10 cellular contexts compared by ENCODE assay signal in the genomic region with DNA sequence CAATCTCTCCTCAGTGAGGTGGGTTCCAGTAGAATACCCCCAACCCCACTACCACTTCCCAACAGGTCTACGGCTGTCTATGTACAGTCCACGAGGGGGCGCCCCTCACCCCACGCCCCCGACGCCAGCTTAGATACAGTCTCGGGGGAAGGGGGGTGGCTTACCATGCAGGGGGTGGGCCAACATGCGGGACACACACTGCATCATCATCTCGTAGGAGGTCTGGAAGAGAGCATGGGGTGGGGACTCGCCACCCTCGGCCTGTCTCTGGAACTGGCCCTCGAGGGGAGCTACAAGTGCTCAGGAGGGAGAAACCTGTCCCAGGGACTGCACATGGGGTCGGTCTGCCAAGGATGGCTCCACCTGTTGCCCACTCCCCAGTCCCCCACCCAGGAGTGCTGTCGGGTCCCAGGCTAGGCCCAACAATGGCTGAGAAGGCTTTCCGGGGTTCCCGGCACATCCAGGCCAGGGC. TPM values are rescaled to one million over a fixed set of nuclear protein-coding genes. Genes with fewer than 3 reads are reported as not detected.
DNase-seq lines count a peak whose midpoint lies in the region; ATAC-seq, FAIRE-seq and TF ChIP-seq lines count a peak whose summit lies in the region.
"Had no signal": no experiment of that assay in that cellular context is flagged by ENCODE, and none has a peak within 500 bp of the region (broad histone marks: within the 10 kb centered on the region; RNA-seq: fewer than 3 reads in every experiment).

No MANE protein-coding gene starts in this region.

- H3K4me3 ChIP-seq in SU-DHL-6 (ENCODE audit: insufficient read depth, low read length, poor library complexity, severe bottlenecking) (no peak overlapping the region), thoracic aorta (no peak overlapping the region)

- H3K9me3 ChIP-seq in SU-DHL-6 (ENCODE audit: insufficient read depth, low read length), result no peaks in the 10 kb centered on the region
- no peaks in the 10 kb centered on the region for H3K9me3 ChIP-seq in thoracic aorta

- TF ChIP-seq CTCF in SU-DHL-6 (IDR thresholded peaks at IDR 0.05; ENCODE audit: insufficient read depth, low read length, poor library complexity, severe bottlenecking) (peak; percentile 99), glutamatergic neuron (IDR thresholded peaks at IDR 0.05; ENCODE audit: partially characterized antibody, unreplicated experiment) (peak; percentile 41), thoracic aorta (IDR thresholded peaks at IDR 0.05) (peak; percentile 21), Calu3 (IDR thresholded peaks at IDR 0.05; ENCODE audit: unreplicated experiment) (no peak)

- H3K9ac ChIP-seq in SU-DHL-6 (ENCODE audit: low read length), result no peak overlapping the region

- DNase-seq in activated CD4-positive, alpha-beta memory T cell treated with anti-CD3 and anti-CD28 coated beads for 36 hours, result peak; percentile 24
- DNase-seq in activated CD4-positive, alpha-beta memory T cell treated with anti-CD3 and anti-CD28 coated beads, Interleukin-2, amount 10 ng/mL, durations not matched to agents 7 days and 5 days, result no peak
- DNase-seq in glutamatergic neuron (no peak), thoracic aorta (ENCODE audit: low spot score) (no peak), Calu3 (no peak), NCI-H345 treated with DMSO at 0.1 percent for 48 hours (lab: John Stamatoyannopoulos, UW; ENCODE audit: unreplicated experiment) (no peak), frontal cortex (ENCODE audit: low spot score in 2 of 2) (no peak)
- DNase-seq: CD4-positive, CD25-positive, alpha-beta regulatory T cell had no signal

- H3F3A ChIP-seq in SU-DHL-6 (ENCODE audit: insufficient read depth), result no peaks in the 10 kb centered on the region

- no peak overlapping the region for H3K27ac Mint-ChIP-seq in activated CD4-positive, alpha-beta memory T cell treated with anti-CD3 and anti-CD28 coated beads for 36 hours
- H3K27ac Mint-ChIP-seq in activated CD4-positive, alpha-beta memory T cell treated with anti-CD3 and anti-CD28 coated beads, Interleukin-2, amount 10 ng/mL, durations not matched to agents 7 days and 5 days, result no peak overlapping the region
- H3K27ac Mint-ChIP-seq in glutamatergic neuron (ENCODE audit: unreplicated experiment) (no peak overlapping the region), Calu3 (ENCODE audit: unreplicated experiment) (no peak overlapping the region)

- peaks cover 24% of the 10 kb centered on the region for H3K4me1 Mint-ChIP-seq in activated CD4-positive, alpha-beta memory T cell treated with anti-CD3 and anti-CD28 coated beads for 36 hours (ENCODE audit: low read depth)
- H3K4me1 Mint-ChIP-seq in activated CD4-positive, alpha-beta memory T cell treated with anti-CD3 and anti-CD28 coated beads, Interleukin-2, amount 10 ng/mL, durations not matched to agents 7 days and 5 days, result peaks cover 27% of the 10 kb centered on the region
- H3K4me1 Mint-ChIP-seq in glutamatergic neuron (ENCODE audit: low read depth, unreplicated experiment) (peaks cover 31% of the 10 kb centered on the region), Calu3 (ENCODE audit: low read depth, unreplicated experiment) (peaks cover 28% of the 10 kb centered on the region)

- H2AFZ ChIP-seq in SU-DHL-6 (ENCODE audit: low read depth, low read length, severe bottlenecking), result no peak overlapping the region

- no peaks in the 10 kb centered on the region for H3K9me2 ChIP-seq in SU-DHL-6 (replicated peaks; ENCODE audit: insufficient read depth, low read length)

- intact Hi-C loops in activated CD4-positive, alpha-beta memory T cell treated with anti-CD3 and anti-CD28 coated beads for 36 hours (cut with micrococcal nuclease), result no loop called here
- intact Hi-C loops in Calu3 (cut with micrococcal nuclease; ENCODE audit: unreplicated experiment), result no loop called here

- FAIRE-seq in frontal cortex (lab: Jason Lieb, UNC), result no peak
- FAIRE-seq: islet of Langerhans had no signal

- no peaks in the 10 kb centered on the region for H3K27me3 ChIP-seq in SU-DHL-6 (ENCODE audit: low read length)
- no peaks in the 10 kb centered on the region for H3K27me3 ChIP-seq in thoracic aorta (replicated peaks; ENCODE audit: insufficient read depth)

- peaks cover 45% of the 10 kb centered on the region for H3K36me3 Mint-ChIP-seq in activated CD4-positive, alpha-beta memory T cell treated with anti-CD3 and anti-CD28 coated beads for 36 hours
- H3K36me3 Mint-ChIP-seq in activated CD4-positive, alpha-beta memory T cell treated with anti-CD3 and anti-CD28 coated beads, Interleukin-2, amount 10 ng/mL, durations not matched to agents 7 days and 5 days (ENCODE audit: low read depth), result peaks cover 84% of the 10 kb centered on the region
- H3K36me3 Mint-ChIP-seq in glutamatergic neuron (ENCODE audit: unreplicated experiment) (no peaks in the 10 kb centered on the region), Calu3 (ENCODE audit: insufficient read depth, unreplicated experiment) (peaks cover 25% of the 10 kb centered on the region)

- POLR2A ChIA-PET in activated CD4-positive, alpha-beta memory T cell treated with anti-CD3 and anti-CD28 coated beads for 36 hours (lab: Charles Lee), result interaction anchor here (0.8 kb wide), 1 partner anchor 9 kb away, joined by 5 read pairs; a partner anchor contains a TSS
- POLR2A ChIA-PET in activated CD4-positive, alpha-beta memory T cell treated with anti-CD3 and anti-CD28 coated beads, Interleukin-2, amount 10 ng/mL, durations not matched to agents 7 days and 5 days (lab: Charles Lee), result interaction anchor here (5.0 kb wide), 1 partner anchor 9 kb away, joined by 17 read pairs; a partner anchor contains a TSS

- H3K36me3 ChIP-seq in SU-DHL-6 (ENCODE audit: low read length) (peaks cover 29% of the 10 kb centered on the region; the same call in 1 of the 2 replicates), thoracic aorta (peaks cover 63% of the 10 kb centered on the region)

- H3K79me2 ChIP-seq in SU-DHL-6 (ENCODE audit: insufficient read depth, low read length), result peaks cover 47% of the 10 kb centered on the region

- CTCF ChIA-PET in activated CD4-positive, alpha-beta memory T cell treated with anti-CD3 and anti-CD28 coated beads for 36 hours (lab: Charles Lee), result interaction anchor here (0.6 to 1.7 kb wide), 8 partner anchors 8 to 257 kb away, joined by 3 to 9 read pairs (median 4); a partner anchor contains a TSS
- CTCF ChIA-PET in activated CD4-positive, alpha-beta memory T cell treated with anti-CD3 and anti-CD28 coated beads, Interleukin-2, amount 10 ng/mL, durations not matched to agents 7 days and 5 days (lab: Charles Lee), result interaction anchor here (0.9 to 1.5 kb wide), 4 partner anchors 10 to 103 kb away, joined by 3 to 7 read pairs (median 4); a partner anchor contains a TSS
- CTCF ChIA-PET in Calu3 (lab: Charles Lee), result interaction anchor here (0.6 kb wide), 1 partner anchor 195 kb away, joined by 4 read pairs; no protein-coding TSS in a partner anchor

- no TSS peak for BruUV-seq in Calu3 (replicated peaks; lab: Mats Ljungman, UMichigan)

- no peaks in the 10 kb centered on the region for H3K9me3 Mint-ChIP-seq in activated CD4-positive, alpha-beta memory T cell treated with anti-CD3 and anti-CD28 coated beads for 36 hours
- no peaks in the 10 kb centered on the region for H3K9me3 Mint-ChIP-seq in activated CD4-positive, alpha-beta memory T cell treated with anti-CD3 and anti-CD28 coated beads, Interleukin-2, amount 10 ng/mL, durations not matched to agents 7 days and 5 days
- H3K9me3 Mint-ChIP-seq in glutamatergic neuron (ENCODE audit: unreplicated experiment) (peaks cover 4% of the 10 kb centered on the region), Calu3 (ENCODE audit: low read depth, unreplicated experiment) (no peaks in the 10 kb centered on the region)
- H3K9me3 Mint-ChIP-seq: CD4-positive, CD25-positive, alpha-beta regulatory T cell had no signal

- no peaks in the 10 kb centered on the region for H3K27me3 Mint-ChIP-seq in activated CD4-positive, alpha-beta memory T cell treated with anti-CD3 and anti-CD28 coated beads for 36 hours
- no peaks in the 10 kb centered on the region for H3K27me3 Mint-ChIP-seq in activated CD4-positive, alpha-beta memory T cell treated with anti-CD3 and anti-CD28 coated beads, Interleukin-2, amount 10 ng/mL, durations not matched to agents 7 days and 5 days
- H3K27me3 Mint-ChIP-seq in glutamatergic neuron (ENCODE audit: unreplicated experiment), result peaks cover 2% of the 10 kb centered on the region
- H3K27me3 Mint-ChIP-seq in Calu3 (ENCODE audit: unreplicated experiment), result no peaks in the 10 kb centered on the region
- H3K27me3 Mint-ChIP-seq: CD4-positive, CD25-positive, alpha-beta regulatory T cell had no signal

- H4K20me1 ChIP-seq in SU-DHL-6 (ENCODE audit: low read depth, low read length), result no peaks in the 10 kb centered on the region; the same call in 1 of the 2 replicates

- H3K27ac ChIP-seq in SU-DHL-6 (ENCODE audit: low read depth, low read length), result no peak overlapping the region
- H3K27ac ChIP-seq in thoracic aorta, result no peak overlapping the region

- peaks cover 4 to 15% of the 10 kb centered on the region in 2 donors for H3K4me1 ChIP-seq in thoracic aorta (ENCODE audit: control insufficient read depth in 1 of 2, low read depth in 2 of 2)

- no peak overlapping the region for H3K4me3 Mint-ChIP-seq in activated CD4-positive, alpha-beta memory T cell treated with anti-CD3 and anti-CD28 coated beads for 36 hours
- no peak overlapping the region for H3K4me3 Mint-ChIP-seq in activated CD4-positive, alpha-beta memory T cell treated with anti-CD3 and anti-CD28 coated beads, Interleukin-2, amount 10 ng/mL, durations not matched to agents 7 days and 5 days
- no peak overlapping the region for H3K4me3 Mint-ChIP-seq in glutamatergic neuron (ENCODE audit: unreplicated experiment)
- no peak overlapping the region for H3K4me3 Mint-ChIP-seq in Calu3 (ENCODE audit: low read depth, unreplicated experiment)

- H3K4me2 ChIP-seq in SU-DHL-6 (ENCODE audit: low read depth, low read length, poor library complexity, severe bottlenecking), result no peak overlapping the region

- no peak for ATAC-seq in thoracic aorta (ENCODE audit: insufficient number of reproducible peaks, low FRiP score, low read depth)

RNA-seq across cellular contexts. Expression of a gene that starts 8.5 kb away (rescaled TPM):
- total RNA-seq in activated CD4-positive, alpha-beta memory T cell treated with anti-CD3 and anti-CD28 coated beads for 36 hours, result 100 to 1,000 TPM; 109 to 114 TPM
- total RNA-seq in activated CD4-positive, alpha-beta memory T cell treated with anti-CD3 and anti-CD28 coated beads, Interleukin-2, amount 10 ng/mL, durations not matched to agents 7 days and 5 days, result 100 to 1,000 TPM; 131 TPM
- total RNA-seq in glutamatergic neuron (ENCODE audit: unreplicated experiment) (179 TPM), thoracic aorta (100 to 1,000 TPM; 237 to 273 TPM), Calu3 (2022) (288 and 291 TPM in 2 replicates), frontal cortex (152 TPM)

RNA-seq across cellular contexts. Expression of a gene that starts 23.0 kb away (rescaled TPM):
- total RNA-seq in activated CD4-positive, alpha-beta memory T cell treated with anti-CD3 and anti-CD28 coated beads for 36 hours, result 1 to 10 TPM; 1.0 to 1.1 TPM
- total RNA-seq in activated CD4-positive, alpha-beta memory T cell treated with anti-CD3 and anti-CD28 coated beads, Interleukin-2, amount 10 ng/mL, durations not matched to agents 7 days and 5 days, result 1 to 10 TPM; 7.3 to 8.5 TPM
- total RNA-seq in glutamatergic neuron (ENCODE audit: unreplicated experiment), result not detected
- 10 to 100 TPM; 44.3 to 89.7 TPM for total RNA-seq in thoracic aorta
- 0.17 and 0.32 TPM in 2 replicates for total RNA-seq in Calu3 (2022)
- total RNA-seq in frontal cortex, result under 0.01 TPM

RNA-seq across cellular contexts. Expression of a gene that starts 27.9 kb away (rescaled TPM):
- total RNA-seq in activated CD4-positive, alpha-beta memory T cell treated with anti-CD3 and anti-CD28 coated beads for 36 hours, result under 1 TPM; 0.48 to 0.52 TPM
- 1 to 10 TPM; 4.7 to 4.9 TPM for total RNA-seq in activated CD4-positive, alpha-beta memory T cell treated with anti-CD3 and anti-CD28 coated beads, Interleukin-2, amount 10 ng/mL, durations not matched to agents 7 days and 5 days
- total RNA-seq in glutamatergic neuron (ENCODE audit: unreplicated experiment) (not detected), thoracic aorta (10 to 100 TPM; 27.5 to 52.5 TPM), Calu3 (2022) (0.19 and 1.0 TPM in 2 replicates), frontal cortex (0.82 TPM)

Comparison
In these comparisons a context has a peak if more than half of its experiments do, and no peak if none do; other contexts are left out.
1. RNA of a gene that starts 23.0 kb away (total RNA-seq): 44.3 to 89.7 TPM in thoracic aorta; 7.3 to 8.5 TPM in activated CD4-positive, alpha-beta memory T cell treated with anti-CD3 and anti-CD28 coated beads, Interleukin-2, amount 10 ng/mL, durations not matched to agents 7 days and 5 days, 1.0 to 1.1 TPM in activated CD4-positive, alpha-beta memory T cell treated with anti-CD3 and anti-CD28 coated beads for 36 hours, 0.17 to 0.32 TPM in Calu3, not detected in glutamatergic neuron (single experiment) and under 0.01 TPM in frontal cortex (single experiment); every median in the first group is over 4 times any median in the second.
2. RNA of a gene that starts 27.9 kb away (total RNA-seq): 27.5 to 52.5 TPM in thoracic aorta; 4.7 to 4.9 TPM in activated CD4-positive, alpha-beta memory T cell treated with anti-CD3 and anti-CD28 coated beads, Interleukin-2, amount 10 ng/mL, durations not matched to agents 7 days and 5 days, 0.82 TPM in frontal cortex (single experiment), 0.48 to 0.52 TPM in activated CD4-positive, alpha-beta memory T cell treated with anti-CD3 and anti-CD28 coated beads for 36 hours, 0.19 to 1.0 TPM in Calu3 and not detected in glutamatergic neuron (single experiment); every median in the first group is over 4 times any median in the second.